21 cellular contexts compared by ENCODE assay signal in the genomic region with DNA sequence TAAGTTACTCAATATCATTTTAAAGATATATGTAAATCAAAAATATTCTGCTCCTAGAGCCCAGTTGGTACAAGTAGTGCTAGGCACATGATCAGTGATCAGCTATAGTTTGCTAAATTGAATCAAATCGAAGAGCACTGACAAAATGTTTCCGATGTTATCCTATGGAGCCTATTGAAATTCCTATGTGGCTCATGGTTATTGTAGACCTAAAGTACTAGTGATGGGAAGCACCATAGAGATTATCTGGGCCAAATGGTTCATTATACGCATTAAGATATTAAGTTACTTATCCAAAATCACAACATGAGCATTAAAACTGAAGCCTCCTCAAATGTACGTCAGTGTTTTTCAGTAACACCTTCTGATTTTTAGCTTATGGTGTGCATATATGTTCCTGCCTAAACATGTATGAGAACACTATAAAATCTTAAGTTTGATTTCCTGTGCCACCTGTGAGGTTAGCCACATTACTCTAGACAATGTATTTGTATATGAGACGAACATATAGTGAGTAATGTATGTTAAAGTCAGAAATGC.
DNase-seq lines count a peak whose midpoint lies in the region.
"Had no signal": no experiment of that assay in that cellular context is flagged by ENCODE, and none has a peak within 500 bp of the region (broad histone marks: within the 10 kb centered on the region; RNA-seq: fewer than 3 reads in every experiment).

No MANE protein-coding gene starts in this region.

- H3K36me3 ChIP-seq in HUES6 (ENCODE audit: control insufficient read depth, insufficient read depth, low read length) (no peaks in the 10 kb centered on the region), iPS-18a (ENCODE audit: control insufficient read depth, low read depth, low read length) (no peaks in the 10 kb centered on the region)
- H3K36me3 ChIP-seq: BLaER1, SJCRH30 had no signal

- CTCF ChIA-PET in activated CD4-positive, alpha-beta memory T cell treated with anti-CD3 and anti-CD28 coated beads, Interleukin-2, amount 10 ng/mL, durations not matched to agents 7 days and 5 days (lab: Charles Lee), result no interaction called here

- POLR2A ChIA-PET in activated CD4-positive, alpha-beta memory T cell treated with anti-CD3 and anti-CD28 coated beads, Interleukin-2, amount 10 ng/mL, durations not matched to agents 7 days and 5 days (lab: Charles Lee), result no interaction called here

- no peaks in the 10 kb centered on the region for H3K4me1 Mint-ChIP-seq in activated CD4-positive, alpha-beta memory T cell treated with anti-CD3 and anti-CD28 coated beads, Interleukin-2, amount 10 ng/mL, durations not matched to agents 7 days and 5 days
- H3K4me1 Mint-ChIP-seq: CD4-positive, alpha-beta memory T cell had no signal

- peak in 2 of 3 experiments; percentile 4 to 38 for DNase-seq in NCI-H1417 (lab: John Stamatoyannopoulos, UW)
- no peak for DNase-seq in NCI-H1417 treated with DMSO at 0.1 percent for 48 hours (lab: John Stamatoyannopoulos, UW)
- DNase-seq in NCI-H82 treated with DMSO at 0.1 percent for 48 hours (lab: John Stamatoyannopoulos, UW; ENCODE audit: unreplicated experiment), result peak; percentile 11
- no peak for DNase-seq in activated CD4-positive, alpha-beta memory T cell treated with anti-CD3 and anti-CD28 coated beads, Interleukin-2, amount 10 ng/mL, durations not matched to agents 7 days and 5 days
- no peak for DNase-seq in globus pallidus (ENCODE audit: low spot score)
- DNase-seq in retina, result no peak
- DNase-seq: ACHN; Caco-2; CD4-positive, alpha-beta memory T cell; DND-41; HCEC 1CT; Karpas-422; NCI-H1436; NCI-H187 treated with DMSO at 0.1 percent for 48 hours; NCI-H226; NCI-H510A treated with DMSO at 0.1 percent for 48 hours; SJCRH30 had no signal

- no peak overlapping the region for H3K27ac ChIP-seq in HUES6 (ENCODE audit: low read depth, low read length)
- H3K27ac ChIP-seq in iPS-18a (ENCODE audit: low read length), result peak overlapping the region; percentile 79
- H3K27ac ChIP-seq: 22Rv1, BLaER1, SJCRH30 had no signal

- peak overlapping the region; percentile 49 for H3K9ac ChIP-seq in HUES6 (ENCODE audit: low read length)
- peak overlapping the region; percentile 32 for H3K9ac ChIP-seq in iPS-18a (ENCODE audit: low read length)
- H3K9ac ChIP-seq: BLaER1 had no signal

- no peaks in the 10 kb centered on the region for H3K27me3 Mint-ChIP-seq in activated CD4-positive, alpha-beta memory T cell treated with anti-CD3 and anti-CD28 coated beads, Interleukin-2, amount 10 ng/mL, durations not matched to agents 7 days and 5 days
- H3K27me3 Mint-ChIP-seq: CD4-positive, alpha-beta memory T cell had no signal

- no peaks in the 10 kb centered on the region for H3K36me3 Mint-ChIP-seq in activated CD4-positive, alpha-beta memory T cell treated with anti-CD3 and anti-CD28 coated beads, Interleukin-2, amount 10 ng/mL, durations not matched to agents 7 days and 5 days (ENCODE audit: low read depth)
- H3K36me3 Mint-ChIP-seq: CD4-positive, alpha-beta memory T cell had no signal

- H3K27me3 ChIP-seq in HUES6 (ENCODE audit: control insufficient read depth, insufficient read depth, low read length) (no peaks in the 10 kb centered on the region), iPS-18a (ENCODE audit: control insufficient read depth, insufficient read depth, low read length) (no peaks in the 10 kb centered on the region)
- H3K27me3 ChIP-seq: BLaER1, SJCRH30 had no signal

- H3K4me3 ChIP-seq in HUES6 (ENCODE audit: low read depth, low read length) (no peak overlapping the region), iPS-18a (ENCODE audit: low read length) (no peak overlapping the region)
- H3K4me3 ChIP-seq: BLaER1, SJCRH30 had no signal

- H3K27ac Mint-ChIP-seq in activated CD4-positive, alpha-beta memory T cell treated with anti-CD3 and anti-CD28 coated beads, Interleukin-2, amount 10 ng/mL, durations not matched to agents 7 days and 5 days, result no peak overlapping the region
- H3K27ac Mint-ChIP-seq: CD4-positive, alpha-beta memory T cell had no signal

- H3K4me3 Mint-ChIP-seq in activated CD4-positive, alpha-beta memory T cell treated with anti-CD3 and anti-CD28 coated beads, Interleukin-2, amount 10 ng/mL, durations not matched to agents 7 days and 5 days, result no peak overlapping the region
- H3K4me3 Mint-ChIP-seq: CD4-positive, alpha-beta memory T cell had no signal

- H3K9me3 ChIP-seq in HUES6 (ENCODE audit: control insufficient read depth, insufficient read depth, low read depth, low read length), result no peaks in the 10 kb centered on the region
- no peaks in the 10 kb centered on the region for H3K9me3 ChIP-seq in iPS-18a (ENCODE audit: control insufficient read depth, low read depth, low read length)
- H3K9me3 ChIP-seq: BLaER1, Caco-2, SJCRH30 had no signal

- no peaks in the 10 kb centered on the region for H3K9me3 Mint-ChIP-seq in activated CD4-positive, alpha-beta memory T cell treated with anti-CD3 and anti-CD28 coated beads, Interleukin-2, amount 10 ng/mL, durations not matched to agents 7 days and 5 days

- H3K4me1 ChIP-seq in HUES6 (ENCODE audit: control insufficient read depth, insufficient read depth, low read length) (peaks cover 3% of the 10 kb centered on the region; the same call in 1 of the 2 replicates), iPS-18a (ENCODE audit: control insufficient read depth, low read depth, low read length) (peaks cover 10% of the 10 kb centered on the region)
- H3K4me1 ChIP-seq: BLaER1, Caco-2, SJCRH30 had no signal

Comparison
In these comparisons a context has a peak if more than half of its experiments do, and no peak if none do; other contexts are left out.
1. DNase-seq: peak in NCI-H1417 (2 of 3) and NCI-H82 treated with DMSO at 0.1 percent for 48 hours (single experiment); none in NCI-H1417 treated with DMSO at 0.1 percent for 48 hours (single experiment), activated CD4-positive, alpha-beta memory T cell treated with anti-CD3 and anti-CD28 coated beads, Interleukin-2, amount 10 ng/mL, durations not matched to agents 7 days and 5 days (single experiment), globus pallidus (single experiment) and retina (single experiment).